Comparison of ENCODE assay signal across 1 cellular context in the genomic region with DNA sequence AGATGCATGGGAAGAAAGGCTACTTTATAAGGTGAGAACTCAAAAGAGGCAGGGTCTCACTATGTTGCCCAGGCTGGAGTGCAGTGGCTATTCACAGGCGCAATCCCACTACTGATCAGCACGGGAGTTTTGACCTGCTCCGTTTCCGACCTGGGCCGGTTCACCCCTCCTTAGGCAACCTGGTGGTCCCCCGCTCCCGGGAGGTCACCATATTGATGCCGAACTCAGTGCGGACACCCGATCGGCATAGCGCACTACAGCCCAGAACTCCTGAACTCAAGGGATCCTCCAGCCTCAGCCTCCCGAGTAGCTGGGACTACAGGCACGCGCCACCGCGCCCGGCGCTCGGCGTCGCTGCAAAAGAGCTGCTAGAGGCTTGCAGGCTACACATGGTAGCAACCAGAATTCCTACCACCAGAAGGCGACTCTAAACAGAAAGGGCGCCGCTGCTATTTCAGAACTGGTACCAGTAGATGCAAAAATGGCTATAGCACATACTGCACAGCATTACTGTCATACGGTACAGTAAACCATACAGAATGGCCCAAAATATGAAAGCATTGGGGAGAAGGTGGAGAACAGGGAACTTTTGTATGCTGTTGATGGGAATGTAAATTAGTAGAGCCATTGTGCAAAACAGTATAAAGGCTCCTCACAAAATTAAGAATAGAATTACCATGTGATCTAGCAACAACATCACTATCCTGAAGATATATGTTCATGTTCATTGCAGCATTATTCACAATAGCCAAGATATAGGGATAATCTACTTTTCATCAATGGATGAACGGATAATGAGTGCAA.
TF ChIP-seq lines count a peak whose summit lies in the region.

No MANE protein-coding gene starts in this region.

TF ChIP-seq in HepG2, 621 proteins besides CTCF, POLR2A, EP300 and RAD21 (continued from another document and continues in another):
- TF ChIP-seq, protein P1, sequence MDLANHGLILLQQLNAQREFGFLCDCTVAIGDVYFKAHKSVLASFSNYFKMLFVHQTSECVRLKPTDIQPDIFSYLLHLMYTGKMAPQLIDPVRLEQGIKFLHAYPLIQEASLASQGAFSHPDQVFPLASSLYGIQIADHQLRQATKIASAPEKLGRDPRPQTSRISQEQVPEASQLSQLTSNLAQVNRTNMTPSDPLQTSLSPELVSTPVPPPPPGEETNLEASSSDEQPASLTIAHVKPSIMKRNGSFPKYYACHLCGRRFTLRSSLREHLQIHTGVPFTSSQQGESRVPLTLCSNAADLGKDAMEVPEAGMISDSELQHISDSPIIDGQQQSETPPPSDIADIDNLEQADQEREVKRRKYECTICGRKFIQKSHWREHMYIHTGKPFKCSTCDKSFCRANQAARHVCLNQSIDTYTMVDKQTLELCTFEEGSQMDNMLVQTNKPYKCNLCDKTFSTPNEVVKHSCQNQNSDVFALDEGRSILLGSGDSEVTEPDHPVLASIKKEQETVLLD (CRISPR knock-in tag; IDR thresholded peaks at IDR 0.05; ENCODE audit: low read depth): no peak
- no peak for TF ChIP-seq ZBTB42 (CRISPR knock-in tag; IDR thresholded peaks at IDR 0.05)
- no peak for TF ChIP-seq GLI4 (CRISPR knock-in tag; IDR thresholded peaks at IDR 0.05; ENCODE audit: borderline replicate concordance)
- TF ChIP-seq ERF (CRISPR knock-in tag; IDR thresholded peaks at IDR 0.05): peak; percentile 77; the same call in 1 of the 2 replicates
- no peak for TF ChIP-seq GFI1 (CRISPR knock-in tag; IDR thresholded peaks at IDR 0.05; ENCODE audit: borderline replicate concordance)
- 0 out of 2 replicates have a peak, but pooled peaks have one; percentile 36 for TF ChIP-seq PHF8 (CRISPR knock-in tag; IDR thresholded peaks at IDR 0.05)
- TF ChIP-seq ZNF768 (CRISPR knock-in tag; IDR thresholded peaks at IDR 0.05): peak; percentile 77
- TF ChIP-seq, protein P2, sequence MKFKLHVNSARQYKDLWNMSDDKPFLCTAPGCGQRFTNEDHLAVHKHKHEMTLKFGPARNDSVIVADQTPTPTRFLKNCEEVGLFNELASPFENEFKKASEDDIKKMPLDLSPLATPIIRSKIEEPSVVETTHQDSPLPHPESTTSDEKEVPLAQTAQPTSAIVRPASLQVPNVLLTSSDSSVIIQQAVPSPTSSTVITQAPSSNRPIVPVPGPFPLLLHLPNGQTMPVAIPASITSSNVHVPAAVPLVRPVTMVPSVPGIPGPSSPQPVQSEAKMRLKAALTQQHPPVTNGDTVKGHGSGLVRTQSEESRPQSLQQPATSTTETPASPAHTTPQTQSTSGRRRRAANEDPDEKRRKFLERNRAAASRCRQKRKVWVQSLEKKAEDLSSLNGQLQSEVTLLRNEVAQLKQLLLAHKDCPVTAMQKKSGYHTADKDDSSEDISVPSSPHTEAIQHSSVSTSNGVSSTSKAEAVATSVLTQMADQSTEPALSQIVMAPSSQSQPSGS (CRISPR knock-in tag; IDR thresholded peaks at IDR 0.05): peak; percentile 48; the same call in 1 of the 2 replicates
- TF ChIP-seq ZNF333 (CRISPR knock-in tag; IDR thresholded peaks at IDR 0.05; ENCODE audit: borderline replicate concordance): no peak
- TF ChIP-seq, protein P3, sequence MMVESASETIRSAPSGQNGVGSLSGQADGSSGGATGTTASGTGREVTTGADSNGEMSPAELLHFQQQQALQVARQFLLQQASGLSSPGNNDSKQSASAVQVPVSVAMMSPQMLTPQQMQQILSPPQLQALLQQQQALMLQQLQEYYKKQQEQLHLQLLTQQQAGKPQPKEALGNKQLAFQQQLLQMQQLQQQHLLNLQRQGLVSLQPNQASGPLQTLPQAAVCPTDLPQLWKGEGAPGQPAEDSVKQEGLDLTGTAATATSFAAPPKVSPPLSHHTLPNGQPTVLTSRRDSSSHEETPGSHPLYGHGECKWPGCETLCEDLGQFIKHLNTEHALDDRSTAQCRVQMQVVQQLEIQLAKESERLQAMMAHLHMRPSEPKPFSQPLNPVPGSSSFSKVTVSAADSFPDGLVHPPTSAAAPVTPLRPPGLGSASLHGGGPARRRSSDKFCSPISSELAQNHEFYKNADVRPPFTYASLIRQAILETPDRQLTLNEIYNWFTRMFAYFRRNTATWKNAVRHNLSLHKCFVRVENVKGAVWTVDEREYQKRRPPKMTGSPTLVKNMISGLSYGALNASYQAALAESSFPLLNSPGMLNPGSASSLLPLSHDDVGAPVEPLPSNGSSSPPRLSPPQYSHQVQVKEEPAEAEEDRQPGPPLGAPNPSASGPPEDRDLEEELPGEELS (CRISPR knock-in tag; IDR thresholded peaks at IDR 0.05): 0 out of 2 replicates have a peak, but pooled peaks have one; percentile 9
- peak; percentile 54; the same call in 1 of the 2 replicates for TF ChIP-seq SIN3A (IDR thresholded peaks at IDR 0.05; ENCODE audit: borderline replicate concordance, low read depth, low read length)
- peak; percentile 49; the same call in 1 of the 2 replicates for TF ChIP-seq RXRA (CRISPR knock-in tag; IDR thresholded peaks at IDR 0.05)
- TF ChIP-seq NBN (conservative IDR thresholded peaks at IDR 0.05): no peak
- no peak for TF ChIP-seq SUZ12 (IDR thresholded peaks at IDR 0.05; ENCODE audit: low read depth, low read length)
- TF ChIP-seq, protein P4, sequence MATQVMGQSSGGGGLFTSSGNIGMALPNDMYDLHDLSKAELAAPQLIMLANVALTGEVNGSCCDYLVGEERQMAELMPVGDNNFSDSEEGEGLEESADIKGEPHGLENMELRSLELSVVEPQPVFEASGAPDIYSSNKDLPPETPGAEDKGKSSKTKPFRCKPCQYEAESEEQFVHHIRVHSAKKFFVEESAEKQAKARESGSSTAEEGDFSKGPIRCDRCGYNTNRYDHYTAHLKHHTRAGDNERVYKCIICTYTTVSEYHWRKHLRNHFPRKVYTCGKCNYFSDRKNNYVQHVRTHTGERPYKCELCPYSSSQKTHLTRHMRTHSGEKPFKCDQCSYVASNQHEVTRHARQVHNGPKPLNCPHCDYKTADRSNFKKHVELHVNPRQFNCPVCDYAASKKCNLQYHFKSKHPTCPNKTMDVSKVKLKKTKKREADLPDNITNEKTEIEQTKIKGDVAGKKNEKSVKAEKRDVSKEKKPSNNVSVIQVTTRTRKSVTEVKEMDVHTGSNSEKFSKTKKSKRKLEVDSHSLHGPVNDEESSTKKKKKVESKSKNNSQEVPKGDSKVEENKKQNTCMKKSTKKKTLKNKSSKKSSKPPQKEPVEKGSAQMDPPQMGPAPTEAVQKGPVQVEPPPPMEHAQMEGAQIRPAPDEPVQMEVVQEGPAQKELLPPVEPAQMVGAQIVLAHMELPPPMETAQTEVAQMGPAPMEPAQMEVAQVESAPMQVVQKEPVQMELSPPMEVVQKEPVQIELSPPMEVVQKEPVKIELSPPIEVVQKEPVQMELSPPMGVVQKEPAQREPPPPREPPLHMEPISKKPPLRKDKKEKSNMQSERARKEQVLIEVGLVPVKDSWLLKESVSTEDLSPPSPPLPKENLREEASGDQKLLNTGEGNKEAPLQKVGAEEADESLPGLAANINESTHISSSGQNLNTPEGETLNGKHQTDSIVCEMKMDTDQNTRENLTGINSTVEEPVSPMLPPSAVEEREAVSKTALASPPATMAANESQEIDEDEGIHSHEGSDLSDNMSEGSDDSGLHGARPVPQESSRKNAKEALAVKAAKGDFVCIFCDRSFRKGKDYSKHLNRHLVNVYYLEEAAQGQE (IDR thresholded peaks at IDR 0.05; ENCODE audit: borderline replicate concordance in 1 of 2, low read depth in 1 of 2, low read length in 2 of 2): no peak
- TF ChIP-seq PHF20 (CRISPR knock-in tag; IDR thresholded peaks at IDR 0.05): 0 out of 2 replicates have a peak, but pooled peaks have one; percentile 35
- no peak for TF ChIP-seq SMARCE1 (IDR thresholded peaks at IDR 0.05; ENCODE audit: borderline replicate concordance)
- peak; percentile 69; the same call in 1 of the 2 replicates for TF ChIP-seq ZFP37 (CRISPR knock-in tag; IDR thresholded peaks at IDR 0.05; ENCODE audit: borderline replicate concordance)
- TF ChIP-seq, protein P5, sequence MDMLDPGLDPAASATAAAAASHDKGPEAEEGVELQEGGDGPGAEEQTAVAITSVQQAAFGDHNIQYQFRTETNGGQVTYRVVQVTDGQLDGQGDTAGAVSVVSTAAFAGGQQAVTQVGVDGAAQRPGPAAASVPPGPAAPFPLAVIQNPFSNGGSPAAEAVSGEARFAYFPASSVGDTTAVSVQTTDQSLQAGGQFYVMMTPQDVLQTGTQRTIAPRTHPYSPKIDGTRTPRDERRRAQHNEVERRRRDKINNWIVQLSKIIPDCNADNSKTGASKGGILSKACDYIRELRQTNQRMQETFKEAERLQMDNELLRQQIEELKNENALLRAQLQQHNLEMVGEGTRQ (IDR thresholded peaks at IDR 0.05; ENCODE audit: low read depth, low read length): no peak
- TF ChIP-seq, protein P5 (CRISPR knock-in tag; IDR thresholded peaks at IDR 0.05; ENCODE audit: borderline replicate concordance): no peak
- TF ChIP-seq PPARG (CRISPR knock-in tag; conservative IDR thresholded peaks at IDR 0.05): peak; percentile 52; the same call in 1 of the 2 replicates
- no peak for TF ChIP-seq ZNF207 (IDR thresholded peaks at IDR 0.05; ENCODE audit: borderline replicate concordance)
- no peak for TF ChIP-seq SNRNP70 (IDR thresholded peaks at IDR 0.05; ENCODE audit: low read depth, low read length)
- peak; percentile 81; the same call in 1 of the 2 replicates for TF ChIP-seq CBX5 (CRISPR knock-in tag; IDR thresholded peaks at IDR 0.05; ENCODE audit: borderline replicate concordance)
- no peak for TF ChIP-seq ZNF326 (CRISPR knock-in tag; IDR thresholded peaks at IDR 0.05; ENCODE audit: borderline replicate concordance)
- TF ChIP-seq NR2F6 (IDR thresholded peaks at IDR 0.05): 0 out of 2 replicates have a peak, but pooled peaks have one; percentile 35
- TF ChIP-seq NR2F6 (CRISPR knock-in tag; IDR thresholded peaks at IDR 0.05): no peak
- TF ChIP-seq TP53 (CRISPR knock-in tag; conservative IDR thresholded peaks at IDR 0.05): 0 out of 2 replicates have a peak, but pooled peaks have one; percentile 62
- TF ChIP-seq FLYWCH1 (CRISPR knock-in tag; IDR thresholded peaks at IDR 0.05): no peak
- no peak for TF ChIP-seq HNRNPUL1 (IDR thresholded peaks at IDR 0.05; ENCODE audit: low read depth, low read length)
- TF ChIP-seq ZFP90 (CRISPR knock-in tag; IDR thresholded peaks at IDR 0.05; ENCODE audit: borderline replicate concordance): peak; percentile 52; the same call in 1 of the 2 replicates
- TF ChIP-seq, protein P6, sequence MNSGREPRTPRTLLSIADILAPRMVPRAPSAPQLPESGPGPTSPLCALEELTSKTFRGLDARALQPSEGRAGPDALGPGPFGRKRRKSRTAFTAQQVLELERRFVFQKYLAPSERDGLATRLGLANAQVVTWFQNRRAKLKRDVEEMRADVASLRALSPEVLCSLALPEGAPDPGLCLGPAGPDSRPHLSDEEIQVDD (CRISPR knock-in tag; IDR thresholded peaks at IDR 0.05; ENCODE audit: borderline replicate concordance): no peak
- peak; percentile 71 for TF ChIP-seq SALL1 (CRISPR knock-in tag; IDR thresholded peaks at IDR 0.05)
- no peak for TF ChIP-seq XBP1 (CRISPR knock-in tag; IDR thresholded peaks at IDR 0.05)
- TF ChIP-seq HOXD1 (CRISPR knock-in tag; IDR thresholded peaks at IDR 0.05): peak; percentile 43; the same call in 1 of the 2 replicates
- no peak; the same call in 1 of the 2 replicates for TF ChIP-seq ZNF543 (CRISPR knock-in tag; IDR thresholded peaks at IDR 0.05)
- peak; percentile 98 for TF ChIP-seq ZMYM3 (CRISPR knock-in tag; IDR thresholded peaks at IDR 0.05)
- peak; percentile 61; the same call in 1 of the 2 replicates for TF ChIP-seq ARNT2 (CRISPR knock-in tag; IDR thresholded peaks at IDR 0.05; ENCODE audit: low read depth)
- TF ChIP-seq HIVEP1 (CRISPR knock-in tag; IDR thresholded peaks at IDR 0.05): no peak
- TF ChIP-seq, protein P7, sequence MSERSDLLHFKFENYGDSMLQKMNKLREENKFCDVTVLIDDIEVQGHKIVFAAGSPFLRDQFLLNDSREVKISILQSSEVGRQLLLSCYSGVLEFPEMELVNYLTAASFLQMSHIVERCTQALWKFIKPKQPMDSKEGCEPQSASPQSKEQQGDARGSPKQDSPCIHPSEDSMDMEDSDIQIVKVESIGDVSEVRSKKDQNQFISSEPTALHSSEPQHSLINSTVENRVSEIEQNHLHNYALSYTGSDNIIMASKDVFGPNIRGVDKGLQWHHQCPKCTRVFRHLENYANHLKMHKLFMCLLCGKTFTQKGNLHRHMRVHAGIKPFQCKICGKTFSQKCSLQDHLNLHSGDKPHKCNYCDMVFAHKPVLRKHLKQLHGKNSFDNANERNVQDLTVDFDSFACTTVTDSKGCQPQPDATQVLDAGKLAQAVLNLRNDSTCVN (CRISPR knock-in tag; IDR thresholded peaks at IDR 0.05; ENCODE audit: borderline replicate concordance): peak; percentile 56; the same call in 1 of the 2 replicates
- TF ChIP-seq TEAD2 (CRISPR knock-in tag; IDR thresholded peaks at IDR 0.05): peak; percentile 87; the same call in 1 of the 2 replicates
- TF ChIP-seq ZMYM4 (CRISPR knock-in tag; IDR thresholded peaks at IDR 0.05): peak; percentile 38; the same call in 1 of the 2 replicates
- TF ChIP-seq MLLT10 (CRISPR knock-in tag; IDR thresholded peaks at IDR 0.05): no peak
- TF ChIP-seq, protein P8, sequence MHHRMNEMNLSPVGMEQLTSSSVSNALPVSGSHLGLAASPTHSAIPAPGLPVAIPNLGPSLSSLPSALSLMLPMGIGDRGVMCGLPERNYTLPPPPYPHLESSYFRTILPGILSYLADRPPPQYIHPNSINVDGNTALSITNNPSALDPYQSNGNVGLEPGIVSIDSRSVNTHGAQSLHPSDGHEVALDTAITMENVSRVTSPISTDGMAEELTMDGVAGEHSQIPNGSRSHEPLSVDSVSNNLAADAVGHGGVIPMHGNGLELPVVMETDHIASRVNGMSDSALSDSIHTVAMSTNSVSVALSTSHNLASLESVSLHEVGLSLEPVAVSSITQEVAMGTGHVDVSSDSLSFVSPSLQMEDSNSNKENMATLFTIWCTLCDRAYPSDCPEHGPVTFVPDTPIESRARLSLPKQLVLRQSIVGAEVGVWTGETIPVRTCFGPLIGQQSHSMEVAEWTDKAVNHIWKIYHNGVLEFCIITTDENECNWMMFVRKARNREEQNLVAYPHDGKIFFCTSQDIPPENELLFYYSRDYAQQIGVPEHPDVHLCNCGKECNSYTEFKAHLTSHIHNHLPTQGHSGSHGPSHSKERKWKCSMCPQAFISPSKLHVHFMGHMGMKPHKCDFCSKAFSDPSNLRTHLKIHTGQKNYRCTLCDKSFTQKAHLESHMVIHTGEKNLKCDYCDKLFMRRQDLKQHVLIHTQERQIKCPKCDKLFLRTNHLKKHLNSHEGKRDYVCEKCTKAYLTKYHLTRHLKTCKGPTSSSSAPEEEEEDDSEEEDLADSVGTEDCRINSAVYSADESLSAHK (CRISPR knock-in tag; IDR thresholded peaks at IDR 0.05; ENCODE audit: borderline replicate concordance): no peak
- no peak for TF ChIP-seq ZNF282 (IDR thresholded peaks at IDR 0.05; ENCODE audit: partially characterized antibody)
